Comparison of ENCODE assay signal across 1 cellular context in the genomic region with DNA sequence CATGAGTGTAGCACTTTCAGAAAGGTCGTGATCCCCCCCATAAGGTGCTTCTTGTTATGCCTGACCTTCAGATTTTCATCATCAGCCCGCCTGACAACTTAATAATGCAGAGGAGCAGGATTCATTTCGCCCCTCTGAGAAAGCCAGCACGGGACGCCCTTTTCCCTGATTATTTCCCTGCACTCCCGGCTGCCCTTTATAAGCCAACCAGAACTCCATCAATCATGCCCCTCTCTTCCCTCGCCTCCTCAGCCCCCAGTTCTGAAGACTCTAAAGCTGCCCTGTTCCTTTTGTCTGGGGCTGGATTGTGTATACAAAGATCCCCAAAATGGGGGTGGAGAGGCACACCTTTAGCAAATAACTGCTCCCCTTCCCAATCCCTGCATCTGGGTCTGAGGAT.
TF ChIP-seq lines count a peak whose summit lies in the region.

No MANE protein-coding gene starts in this region.

TF ChIP-seq in GM12878, 131 proteins besides CTCF, POLR2A, EP300 and RAD21 (continued from another document):
- no peak for TF ChIP-seq GATAD2B (conservative IDR thresholded peaks at IDR 0.05; ENCODE audit: low read depth)
